In the genomic region with DNA sequence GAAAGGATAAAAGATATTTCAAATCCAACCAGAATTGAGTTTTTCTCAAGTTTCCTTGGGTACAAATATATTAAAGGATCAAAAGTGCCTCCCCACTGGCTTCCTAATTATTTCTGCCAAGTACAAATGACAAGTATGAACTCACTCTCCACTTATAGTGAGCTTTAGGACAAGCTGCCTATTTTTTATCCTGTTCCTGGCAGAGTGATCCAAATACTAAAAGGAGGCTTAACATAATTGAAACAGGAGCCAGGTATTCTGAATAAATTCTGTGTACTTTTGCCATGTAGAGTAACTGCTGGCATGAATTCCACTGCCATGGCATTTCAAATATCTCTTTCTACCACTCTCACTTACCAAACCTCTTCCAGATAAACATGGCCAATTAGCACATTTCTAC, we compare ENCODE assay signal across 31 cellular contexts.
"Had no signal": no experiment of that assay in that cellular context is flagged by ENCODE, and none has a peak within 500 bp of the region (broad histone marks: within the 10 kb centered on the region; RNA-seq: fewer than 3 reads in every experiment).

No MANE protein-coding gene starts in this region.

- H3K36me3 ChIP-seq: Peyer's patch, WERI-Rb-1 had no signal

- H3K27me3 ChIP-seq: Peyer's patch had no signal

- DNase-seq: activated CD4-positive, alpha-beta memory T cell treated with anti-CD3 and anti-CD28 coated beads, Interleukin-2, amount 10 ng/mL, durations not matched to agents 7 days and 5 days; activated CD4-positive, alpha-beta T cell treated with anti-CD3 and anti-CD28 coated beads for 1 hour; activated CD4-positive, alpha-beta T cell treated with anti-CD3 and anti-CD28 coated beads for 48 hours; activated CD4-positive, CD25-positive, alpha-beta regulatory T cell; activated CD8-positive, alpha-beta memory T cell treated with anti-CD3 and anti-CD28 coated beads for 24 hours; activated CD8-positive, alpha-beta memory T cell treated with anti-CD3 and anti-CD28 coated beads, Interleukin-2, amount 10 ng/mL, durations not matched to agents 7 days and 5 days; activated CD8-positive, alpha-beta memory T cell treated with anti-CD3 and anti-CD28 coated beads, Interleukin-2, amount 50 U/mL, for 48 hours; activated effector memory CD4-positive, alpha-beta T cell treated with Interleukin-2 at 50 U/mL for 16 hours; activated naive CD4-positive, alpha-beta T cell treated with anti-CD3 and anti-CD28 coated beads, Interleukin-2, amount 10 ng/mL, durations not matched to agents 7 days and 5 days; activated naive CD8-positive, alpha-beta T cell treated with anti-CD3 and anti-CD28 coated beads, Interleukin-2, amount 50 U/mL, for 24 hours; activated T-cell treated with anti-CD3 and anti-CD28 coated beads, Interleukin-2, amount 50 U/mL, for 48 hours; anterior cingulate cortex; caudate nucleus; NCI-H1048; NCI-H1105 treated with DMSO at 0.1 percent for 48 hours; NCI-H1436; NCI-H1694; NCI-H1930; NCI-H2081 treated with DMSO at 0.1 percent for 48 hours; NCI-H2171; NCI-H510A; NCI-H526; NCI-H748 treated with DMSO at 0.1 percent for 48 hours; NK-92 treated with Interleukin-12 subunit alpha and Interleukin-12 subunit beta, amount 100 ng/mL, for 24 hours; PC-3; Peyer's patch; RPMI8226; T1000; WERI-Rb-1 had no signal

- H3K27ac Mint-ChIP-seq: activated CD4-positive, alpha-beta memory T cell treated with anti-CD3 and anti-CD28 coated beads, Interleukin-2, amount 10 ng/mL, durations not matched to agents 7 days and 5 days; activated CD8-positive, alpha-beta memory T cell treated with anti-CD3 and anti-CD28 coated beads, Interleukin-2, amount 10 ng/mL, durations not matched to agents 7 days and 5 days; activated naive CD4-positive, alpha-beta T cell treated with anti-CD3 and anti-CD28 coated beads, Interleukin-2, amount 10 ng/mL, durations not matched to agents 7 days and 5 days; activated naive CD8-positive, alpha-beta T cell; activated naive CD8-positive, alpha-beta T cell treated with anti-CD3 and anti-CD28 coated beads, Interleukin-2, amount 50 U/mL, for 24 hours had no signal

- ATAC-seq: activated CD8-positive, alpha-beta memory T cell treated with anti-CD3 and anti-CD28 coated beads, Interleukin-2, amount 10 ng/mL, durations not matched to agents 7 days and 5 days; activated naive CD8-positive, alpha-beta T cell treated with anti-CD3 and anti-CD28 coated beads, Interleukin-2, amount 50 U/mL, for 24 hours; K562; PC-3 had no signal

- H3K4me1 ChIP-seq: Peyer's patch had no signal

- H3K9me3 Mint-ChIP-seq: activated CD4-positive, alpha-beta memory T cell treated with anti-CD3 and anti-CD28 coated beads, Interleukin-2, amount 10 ng/mL, durations not matched to agents 7 days and 5 days; activated naive CD4-positive, alpha-beta T cell treated with anti-CD3 and anti-CD28 coated beads, Interleukin-2, amount 10 ng/mL, durations not matched to agents 7 days and 5 days; activated naive CD8-positive, alpha-beta T cell treated with anti-CD3 and anti-CD28 coated beads, Interleukin-2, amount 50 U/mL, for 24 hours had no signal

- H3K36me3 Mint-ChIP-seq: activated CD8-positive, alpha-beta memory T cell treated with anti-CD3 and anti-CD28 coated beads, Interleukin-2, amount 10 ng/mL, durations not matched to agents 7 days and 5 days; activated naive CD4-positive, alpha-beta T cell treated with anti-CD3 and anti-CD28 coated beads, Interleukin-2, amount 10 ng/mL, durations not matched to agents 7 days and 5 days; activated naive CD8-positive, alpha-beta T cell had no signal

- H3K27ac ChIP-seq: Peyer's patch, WERI-Rb-1 had no signal

- H3K4me3 ChIP-seq: K562, Peyer's patch had no signal

- H3K4me3 Mint-ChIP-seq: activated CD4-positive, alpha-beta memory T cell treated with anti-CD3 and anti-CD28 coated beads, Interleukin-2, amount 10 ng/mL, durations not matched to agents 7 days and 5 days; activated CD8-positive, alpha-beta memory T cell treated with anti-CD3 and anti-CD28 coated beads, Interleukin-2, amount 10 ng/mL, durations not matched to agents 7 days and 5 days; activated naive CD4-positive, alpha-beta T cell treated with anti-CD3 and anti-CD28 coated beads, Interleukin-2, amount 10 ng/mL, durations not matched to agents 7 days and 5 days; activated naive CD8-positive, alpha-beta T cell; activated naive CD8-positive, alpha-beta T cell treated with anti-CD3 and anti-CD28 coated beads, Interleukin-2, amount 50 U/mL, for 24 hours had no signal

- H3K4me1 Mint-ChIP-seq: activated CD4-positive, alpha-beta memory T cell treated with anti-CD3 and anti-CD28 coated beads, Interleukin-2, amount 10 ng/mL, durations not matched to agents 7 days and 5 days; activated CD8-positive, alpha-beta memory T cell treated with anti-CD3 and anti-CD28 coated beads, Interleukin-2, amount 10 ng/mL, durations not matched to agents 7 days and 5 days; activated naive CD4-positive, alpha-beta T cell treated with anti-CD3 and anti-CD28 coated beads, Interleukin-2, amount 10 ng/mL, durations not matched to agents 7 days and 5 days; activated naive CD8-positive, alpha-beta T cell treated with anti-CD3 and anti-CD28 coated beads, Interleukin-2, amount 50 U/mL, for 24 hours had no signal

- FAIRE-seq: K562 had no signal

- H3K9me3 ChIP-seq: Peyer's patch had no signal
